Comparison of ENCODE assay signal across 19 cellular contexts in genomic region chr14:102940729-102941362, GRCh38. TPM values are rescaled to one million over a fixed set of nuclear protein-coding genes. Genes with fewer than 3 reads are reported as not detected.
"Had no signal": no experiment of that assay in that cellular context is flagged by ENCODE, and none has a peak within 500 bp of the region (broad histone marks: within the 10 kb centered on the region; RNA-seq: fewer than 3 reads in every experiment).

No MANE protein-coding gene starts in this region.

- H3K27ac ChIP-seq: coronary artery, suprapubic skin had no signal

- ATAC-seq: sciatic nerve, T-cell had no signal

- H3K4me3 Mint-ChIP-seq: activated naive CD4-positive, alpha-beta T cell treated with anti-CD3 and anti-CD28 coated beads, Interleukin-2, amount 10 ng/mL, durations not matched to agents 7 days and 5 days; stimulated activated memory B cell treated with anti-CD40 and anti-IgM and Interleukin-4, amounts not matched to agents 10 μg/mL and 1 μg/mL and 100 μg/mL, for 72 hours; T-cell; T-helper 2 cell treated with Interferon-gamma antibody and Interleukin-4, amounts not matched to agents 5 μg/mL and 100 μg/mL, for 36 hours had no signal

- H3K9me3 ChIP-seq: esophagus muscularis mucosa, stomach, suprapubic skin had no signal

- H3K9me3 Mint-ChIP-seq: activated naive CD4-positive, alpha-beta T cell treated with anti-CD3 and anti-CD28 coated beads, Interleukin-2, amount 10 ng/mL, durations not matched to agents 7 days and 5 days; stimulated activated memory B cell treated with anti-CD40 and anti-IgM and Interleukin-4, amounts not matched to agents 10 μg/mL and 1 μg/mL and 100 μg/mL, for 72 hours; T-cell; T-helper 2 cell treated with Interferon-gamma antibody and Interleukin-4, amounts not matched to agents 5 μg/mL and 100 μg/mL, for 36 hours had no signal

- H3K27ac Mint-ChIP-seq: activated naive CD4-positive, alpha-beta T cell treated with anti-CD3 and anti-CD28 coated beads, Interleukin-2, amount 10 ng/mL, durations not matched to agents 7 days and 5 days; stimulated activated memory B cell treated with anti-CD40 and anti-IgM and Interleukin-4, amounts not matched to agents 10 μg/mL and 1 μg/mL and 100 μg/mL, for 72 hours; T-cell; T-helper 2 cell treated with Interferon-gamma antibody and Interleukin-4, amounts not matched to agents 5 μg/mL and 100 μg/mL, for 36 hours had no signal

- H3K27me3 ChIP-seq: esophagus muscularis mucosa, stomach, suprapubic skin had no signal

- H3K27me3 Mint-ChIP-seq: stimulated activated memory B cell treated with anti-CD40 and anti-IgM and Interleukin-4, amounts not matched to agents 10 μg/mL and 1 μg/mL and 100 μg/mL, for 72 hours; T-cell had no signal

- H3K4me3 ChIP-seq: coronary artery, esophagus muscularis mucosa, stomach, suprapubic skin had no signal

- H3K36me3 Mint-ChIP-seq: activated naive CD4-positive, alpha-beta T cell treated with anti-CD3 and anti-CD28 coated beads, Interleukin-2, amount 10 ng/mL, durations not matched to agents 7 days and 5 days had no signal

- H3K4me1 Mint-ChIP-seq: activated naive CD4-positive, alpha-beta T cell treated with anti-CD3 and anti-CD28 coated beads, Interleukin-2, amount 10 ng/mL, durations not matched to agents 7 days and 5 days; T-cell had no signal

- DNase-seq: activated CD4-positive, alpha-beta T cell treated with anti-CD3 and anti-CD28 coated beads, Interleukin-2, amount 50 U/mL, for 4 hours; activated effector memory CD4-positive, alpha-beta T cell treated with anti-CD3 and anti-CD28 coated beads, Interleukin-2, amount 50 U/mL, for 16 hours; activated naive CD4-positive, alpha-beta T cell treated with anti-CD3 and anti-CD28 coated beads, Interleukin-2, amount 10 ng/mL, durations not matched to agents 7 days and 5 days; activated T-cell treated with anti-CD3 and anti-CD28 coated beads for 4 hours; cerebellar nuclear complex; glutamatergic neuron; hippocampal formation; left ventricle myocardium superior; mesenchymal stem cell; stimulated activated CD4-positive, alpha-beta T cell treated with anti-CD3 and anti-CD28 coated beads, Interleukin-2, amount 100 ng/mL, for 24 hours; T-cell; trophoblast cell had no signal

RNA-seq across cellular contexts. Expression of gene AMN, which starts 18.4 kb away (rescaled TPM):
- total RNA-seq: left ventricle myocardium superior had no signal
